ENCODE assay signal across 1 cellular context in genomic region chr3:53881691-53882593, GRCh38.
TF ChIP-seq lines count a peak whose summit lies in the region.

A gene with protein sequence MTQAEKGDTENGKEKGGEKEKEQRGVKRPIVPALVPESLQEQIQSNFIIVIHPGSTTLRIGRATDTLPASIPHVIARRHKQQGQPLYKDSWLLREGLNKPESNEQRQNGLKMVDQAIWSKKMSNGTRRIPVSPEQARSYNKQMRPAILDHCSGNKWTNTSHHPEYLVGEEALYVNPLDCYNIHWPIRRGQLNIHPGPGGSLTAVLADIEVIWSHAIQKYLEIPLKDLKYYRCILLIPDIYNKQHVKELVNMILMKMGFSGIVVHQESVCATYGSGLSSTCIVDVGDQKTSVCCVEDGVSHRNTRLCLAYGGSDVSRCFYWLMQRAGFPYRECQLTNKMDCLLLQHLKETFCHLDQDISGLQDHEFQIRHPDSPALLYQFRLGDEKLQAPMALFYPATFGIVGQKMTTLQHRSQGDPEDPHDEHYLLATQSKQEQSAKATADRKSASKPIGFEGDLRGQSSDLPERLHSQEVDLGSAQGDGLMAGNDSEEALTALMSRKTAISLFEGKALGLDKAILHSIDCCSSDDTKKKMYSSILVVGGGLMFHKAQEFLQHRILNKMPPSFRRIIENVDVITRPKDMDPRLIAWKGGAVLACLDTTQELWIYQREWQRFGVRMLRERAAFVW (minus strand): TSS chr3:53882152. CDS start chr3:53882101, 51 bp downstream.

TF ChIP-seq in GM12878, 131 proteins besides CTCF, POLR2A, EP300 and RAD21 (continued from another document and continues in another):
- TF ChIP-seq, protein P1, sequence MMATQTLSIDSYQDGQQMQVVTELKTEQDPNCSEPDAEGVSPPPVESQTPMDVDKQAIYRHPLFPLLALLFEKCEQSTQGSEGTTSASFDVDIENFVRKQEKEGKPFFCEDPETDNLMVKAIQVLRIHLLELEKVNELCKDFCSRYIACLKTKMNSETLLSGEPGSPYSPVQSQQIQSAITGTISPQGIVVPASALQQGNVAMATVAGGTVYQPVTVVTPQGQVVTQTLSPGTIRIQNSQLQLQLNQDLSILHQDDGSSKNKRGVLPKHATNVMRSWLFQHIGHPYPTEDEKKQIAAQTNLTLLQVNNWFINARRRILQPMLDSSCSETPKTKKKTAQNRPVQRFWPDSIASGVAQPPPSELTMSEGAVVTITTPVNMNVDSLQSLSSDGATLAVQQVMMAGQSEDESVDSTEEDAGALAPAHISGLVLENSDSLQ (IDR thresholded peaks at IDR 0.05): peak; percentile 27; the same call in 1 of the 2 replicates
- TF ChIP-seq ATF7 (IDR thresholded peaks at IDR 0.05; ENCODE audit: low read depth) (no peak), ATF2 (IDR thresholded peaks at IDR 0.05; ENCODE audit: low read length) (no peak), ZZZ3 (IDR thresholded peaks at IDR 0.05; ENCODE audit: control insufficient read depth, insufficient read length, low read depth) (no peak), TBL1XR1 (IDR thresholded peaks at IDR 0.05; ENCODE audit: low read depth, low read length) (0 out of 2 replicates have a peak, but pooled peaks have one; percentile 18), TCF3 (IDR thresholded peaks at IDR 0.05; ENCODE audit: borderline replicate concordance, insufficient read depth, low read depth, low read length) (0 out of 2 replicates have a peak, but pooled peaks have one; percentile 5), HCFC1 (IDR thresholded peaks at IDR 0.05; ENCODE audit: low read length) (peak; percentile 75), TAF1 (IDR thresholded peaks at IDR 0.05; ENCODE audit: borderline replicate concordance, low read depth, low read length) (peak; percentile 98), SMAD5 (IDR thresholded peaks at IDR 0.05; ENCODE audit: low read depth) (peak; percentile 85; the same call in 1 of the 2 replicates), CHD1 (IDR thresholded peaks at IDR 0.05; ENCODE audit: low read depth, low read length) (0 out of 2 replicates have a peak, but pooled peaks have one; percentile 51), CHD4 (IDR thresholded peaks at IDR 0.05) (no peak), GATAD2B (conservative IDR thresholded peaks at IDR 0.05; ENCODE audit: low read depth) (peak; percentile 90), SP1 (IDR thresholded peaks at IDR 0.05; ENCODE audit: low read depth, low read length) (peak; percentile 21), USF2 (IDR thresholded peaks at IDR 0.05; ENCODE audit: borderline replicate concordance, low read depth, low read length) (no peak), ZNF207 (IDR thresholded peaks at IDR 0.05; ENCODE audit: borderline replicate concordance) (peak; percentile 82; the same call in 1 of the 2 replicates), WRNIP1 (IDR thresholded peaks at IDR 0.05; ENCODE audit: borderline replicate concordance, low read depth, low read length) (no peak), BMI1 (IDR thresholded peaks at IDR 0.05; ENCODE audit: borderline replicate concordance) (no peak), CBX5 (IDR thresholded peaks at IDR 0.05; ENCODE audit: low read depth) (no peak), ZNF592 (IDR thresholded peaks at IDR 0.05) (no peak), MTA3 (IDR thresholded peaks at IDR 0.05; ENCODE audit: borderline replicate concordance, low read length) (no peak), MEF2B (IDR thresholded peaks at IDR 0.05; ENCODE audit: partially characterized antibody, poor library complexity, severe bottlenecking) (peak; percentile 16), GABPA (IDR thresholded peaks at IDR 0.05; ENCODE audit: low read depth) (no peak), MLLT1 (IDR thresholded peaks at IDR 0.05) (peak; percentile 79), LARP7 (IDR thresholded peaks at IDR 0.05) (peak; percentile 95), IRF5 (IDR thresholded peaks at IDR 0.05; ENCODE audit: borderline replicate concordance) (no peak)
- TF ChIP-seq, protein P2, sequence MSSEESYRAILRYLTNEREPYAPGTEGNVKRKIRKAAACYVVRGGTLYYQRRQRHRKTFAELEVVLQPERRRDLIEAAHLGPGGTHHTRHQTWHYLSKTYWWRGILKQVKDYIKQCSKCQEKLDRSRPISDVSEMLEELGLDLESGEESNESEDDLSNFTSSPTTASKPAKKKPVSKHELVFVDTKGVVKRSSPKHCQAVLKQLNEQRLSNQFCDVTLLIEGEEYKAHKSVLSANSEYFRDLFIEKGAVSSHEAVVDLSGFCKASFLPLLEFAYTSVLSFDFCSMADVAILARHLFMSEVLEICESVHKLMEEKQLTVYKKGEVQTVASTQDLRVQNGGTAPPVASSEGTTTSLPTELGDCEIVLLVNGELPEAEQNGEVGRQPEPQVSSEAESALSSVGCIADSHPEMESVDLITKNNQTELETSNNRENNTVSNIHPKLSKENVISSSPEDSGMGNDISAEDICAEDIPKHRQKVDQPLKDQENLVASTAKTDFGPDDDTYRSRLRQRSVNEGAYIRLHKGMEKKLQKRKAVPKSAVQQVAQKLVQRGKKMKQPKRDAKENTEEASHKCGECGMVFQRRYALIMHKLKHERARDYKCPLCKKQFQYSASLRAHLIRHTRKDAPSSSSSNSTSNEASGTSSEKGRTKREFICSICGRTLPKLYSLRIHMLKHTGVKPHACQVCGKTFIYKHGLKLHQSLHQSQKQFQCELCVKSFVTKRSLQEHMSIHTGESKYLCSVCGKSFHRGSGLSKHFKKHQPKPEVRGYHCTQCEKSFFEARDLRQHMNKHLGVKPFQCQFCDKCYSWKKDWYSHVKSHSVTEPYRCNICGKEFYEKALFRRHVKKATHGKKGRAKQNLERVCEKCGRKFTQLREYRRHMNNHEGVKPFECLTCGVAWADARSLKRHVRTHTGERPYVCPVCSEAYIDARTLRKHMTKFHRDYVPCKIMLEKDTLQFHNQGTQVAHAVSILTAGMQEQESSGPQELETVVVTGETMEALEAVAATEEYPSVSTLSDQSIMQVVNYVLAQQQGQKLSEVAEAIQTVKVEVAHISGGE (CRISPR knock-in tag; IDR thresholded peaks at IDR 0.05): no peak
- TF ChIP-seq, protein P3, sequence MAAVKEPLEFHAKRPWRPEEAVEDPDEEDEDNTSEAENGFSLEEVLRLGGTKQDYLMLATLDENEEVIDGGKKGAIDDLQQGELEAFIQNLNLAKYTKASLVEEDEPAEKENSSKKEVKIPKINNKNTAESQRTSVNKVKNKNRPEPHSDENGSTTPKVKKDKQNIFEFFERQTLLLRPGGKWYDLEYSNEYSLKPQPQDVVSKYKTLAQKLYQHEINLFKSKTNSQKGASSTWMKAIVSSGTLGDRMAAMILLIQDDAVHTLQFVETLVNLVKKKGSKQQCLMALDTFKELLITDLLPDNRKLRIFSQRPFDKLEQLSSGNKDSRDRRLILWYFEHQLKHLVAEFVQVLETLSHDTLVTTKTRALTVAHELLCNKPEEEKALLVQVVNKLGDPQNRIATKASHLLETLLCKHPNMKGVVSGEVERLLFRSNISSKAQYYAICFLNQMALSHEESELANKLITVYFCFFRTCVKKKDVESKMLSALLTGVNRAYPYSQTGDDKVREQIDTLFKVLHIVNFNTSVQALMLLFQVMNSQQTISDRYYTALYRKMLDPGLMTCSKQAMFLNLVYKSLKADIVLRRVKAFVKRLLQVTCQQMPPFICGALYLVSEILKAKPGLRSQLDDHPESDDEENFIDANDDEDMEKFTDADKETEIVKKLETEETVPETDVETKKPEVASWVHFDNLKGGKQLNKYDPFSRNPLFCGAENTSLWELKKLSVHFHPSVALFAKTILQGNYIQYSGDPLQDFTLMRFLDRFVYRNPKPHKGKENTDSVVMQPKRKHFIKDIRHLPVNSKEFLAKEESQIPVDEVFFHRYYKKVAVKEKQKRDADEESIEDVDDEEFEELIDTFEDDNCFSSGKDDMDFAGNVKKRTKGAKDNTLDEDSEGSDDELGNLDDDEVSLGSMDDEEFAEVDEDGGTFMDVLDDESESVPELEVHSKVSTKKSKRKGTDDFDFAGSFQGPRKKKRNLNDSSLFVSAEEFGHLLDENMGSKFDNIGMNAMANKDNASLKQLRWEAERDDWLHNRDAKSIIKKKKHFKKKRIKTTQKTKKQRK (IDR thresholded peaks at IDR 0.05; ENCODE audit: low read depth, low read length): no peak
- TF ChIP-seq, protein P4, sequence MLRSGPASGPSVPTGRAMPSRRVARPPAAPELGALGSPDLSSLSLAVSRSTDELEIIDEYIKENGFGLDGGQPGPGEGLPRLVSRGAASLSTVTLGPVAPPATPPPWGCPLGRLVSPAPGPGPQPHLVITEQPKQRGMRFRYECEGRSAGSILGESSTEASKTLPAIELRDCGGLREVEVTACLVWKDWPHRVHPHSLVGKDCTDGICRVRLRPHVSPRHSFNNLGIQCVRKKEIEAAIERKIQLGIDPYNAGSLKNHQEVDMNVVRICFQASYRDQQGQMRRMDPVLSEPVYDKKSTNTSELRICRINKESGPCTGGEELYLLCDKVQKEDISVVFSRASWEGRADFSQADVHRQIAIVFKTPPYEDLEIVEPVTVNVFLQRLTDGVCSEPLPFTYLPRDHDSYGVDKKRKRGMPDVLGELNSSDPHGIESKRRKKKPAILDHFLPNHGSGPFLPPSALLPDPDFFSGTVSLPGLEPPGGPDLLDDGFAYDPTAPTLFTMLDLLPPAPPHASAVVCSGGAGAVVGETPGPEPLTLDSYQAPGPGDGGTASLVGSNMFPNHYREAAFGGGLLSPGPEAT (IDR thresholded peaks at IDR 0.05; ENCODE audit: low read depth): peak; percentile 31; the same call in 1 of the 2 replicates
- TF ChIP-seq, protein P5, sequence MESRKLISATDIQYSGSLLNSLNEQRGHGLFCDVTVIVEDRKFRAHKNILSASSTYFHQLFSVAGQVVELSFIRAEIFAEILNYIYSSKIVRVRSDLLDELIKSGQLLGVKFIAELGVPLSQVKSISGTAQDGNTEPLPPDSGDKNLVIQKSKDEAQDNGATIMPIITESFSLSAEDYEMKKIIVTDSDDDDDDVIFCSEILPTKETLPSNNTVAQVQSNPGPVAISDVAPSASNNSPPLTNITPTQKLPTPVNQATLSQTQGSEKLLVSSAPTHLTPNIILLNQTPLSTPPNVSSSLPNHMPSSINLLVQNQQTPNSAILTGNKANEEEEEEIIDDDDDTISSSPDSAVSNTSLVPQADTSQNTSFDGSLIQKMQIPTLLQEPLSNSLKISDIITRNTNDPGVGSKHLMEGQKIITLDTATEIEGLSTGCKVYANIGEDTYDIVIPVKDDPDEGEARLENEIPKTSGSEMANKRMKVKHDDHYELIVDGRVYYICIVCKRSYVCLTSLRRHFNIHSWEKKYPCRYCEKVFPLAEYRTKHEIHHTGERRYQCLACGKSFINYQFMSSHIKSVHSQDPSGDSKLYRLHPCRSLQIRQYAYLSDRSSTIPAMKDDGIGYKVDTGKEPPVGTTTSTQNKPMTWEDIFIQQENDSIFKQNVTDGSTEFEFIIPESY (IDR thresholded peaks at IDR 0.05): no peak
